ENCODE assay signal across 12 cellular contexts in the genomic region with DNA sequence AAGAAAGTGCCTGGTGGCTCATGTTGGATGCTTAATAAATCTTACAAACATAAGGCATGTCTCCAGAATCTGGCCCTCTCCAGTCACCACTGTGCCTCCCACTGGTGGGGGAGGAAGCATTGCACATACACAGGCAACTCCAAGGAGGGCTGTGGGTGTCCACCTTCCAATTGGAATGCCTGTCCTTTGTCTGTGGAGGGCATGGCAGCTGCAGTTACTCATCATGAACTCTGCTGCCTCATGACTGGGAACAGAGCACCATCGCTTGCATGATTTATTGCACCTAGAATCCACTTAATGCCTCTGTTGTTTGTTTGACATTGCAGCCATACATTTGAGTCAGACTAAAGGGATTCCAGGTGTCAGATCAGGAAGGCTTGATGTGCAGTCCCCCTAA.
A peak's percentile ranks its signal among the peaks of the same experiment; 100 is the strongest.
DNase-seq lines count a peak whose midpoint lies in the region; ATAC-seq, FAIRE-seq and TF ChIP-seq lines count a peak whose summit lies in the region.
"Had no signal": no experiment of that assay in that cellular context is flagged by ENCODE, and none has a peak within 500 bp of the region (broad histone marks: within the 10 kb centered on the region; RNA-seq: fewer than 3 reads in every experiment).

No MANE protein-coding gene starts in this region.

- H3K36me3 ChIP-seq in heart left ventricle (no peaks in the 10 kb centered on the region), HAP-1 (replicated peaks) (no peaks in the 10 kb centered on the region)
- H3K36me3 ChIP-seq: gastroesophageal sphincter, vagina had no signal

- ATAC-seq in heart left ventricle (peak in 1 of 4 donors; percentile 12), Right ventricle myocardium superior (ENCODE audit: poor library complexity) (no peak), foreskin keratinocyte (peak; percentile 90), GM18870 (IDR thresholded peaks at IDR 0.05; ENCODE audit: unreplicated experiment) (no peak)
- ATAC-seq: gastroesophageal sphincter had no signal

- no peak for FAIRE-seq in urothelium cell line (lab: Jason Lieb, UNC)

- TF ChIP-seq POLR2A in heart left ventricle (IDR thresholded peaks at IDR 0.05): no peak

- in situ Hi-C loops in HAP-1 (cut with MboI; ENCODE audit: low sequenced_read_pairs): no loop called here

- TF ChIP-seq CTCF in heart left ventricle (IDR thresholded peaks at IDR 0.05) (no peak), foreskin keratinocyte (conservative IDR thresholded peaks at IDR 0.05) (no peak)

- intact Hi-C loops in heart left ventricle (cut with DNase I) (loop anchor here in 5 of 10 donors (5.0 to 10.0 kb wide), 4 partner anchors 46 to 158 kb away; no protein-coding TSS in a partner anchor), Right ventricle myocardium superior (cut with DNase I) (no loop called here)

- no peaks in the 10 kb centered on the region for H3K27me3 ChIP-seq in heart left ventricle
- no peaks in the 10 kb centered on the region for H3K27me3 ChIP-seq in foreskin keratinocyte
- no peaks in the 10 kb centered on the region for H3K27me3 ChIP-seq in HAP-1 (ENCODE audit: low read depth)
- H3K27me3 ChIP-seq: gastroesophageal sphincter, vagina had no signal

- H3K27ac ChIP-seq in heart left ventricle (peak overlapping the region in 10 of 12 donors; percentile 2 to 90 (median 72)), foreskin keratinocyte (no peak overlapping the region)
- H3K27ac ChIP-seq: gastroesophageal sphincter, vagina had no signal

- WGBS in heart left ventricle, 4 donors: 67 to 100% (median 86%) methylated on average over 1 of the region's 1 CpG

- H3K9me3 ChIP-seq in heart left ventricle (no peaks in the 10 kb centered on the region), HAP-1 (no peaks in the 10 kb centered on the region; the same call in 1 of the 2 replicates)
- H3K9me3 ChIP-seq: gastroesophageal sphincter, vagina had no signal

- no peak overlapping the region for H3K4me3 ChIP-seq in heart left ventricle
- no peak overlapping the region for H3K4me3 ChIP-seq in HAP-1
- H3K4me3 ChIP-seq: gastroesophageal sphincter, vagina had no signal

- H3K4me1 ChIP-seq in heart left ventricle: peaks cover 0 to 51% (median 18%) of the 10 kb centered on the region in 12 donors
- H3K4me1 ChIP-seq in foreskin keratinocyte: peaks cover 9% of the 10 kb centered on the region
- no peaks in the 10 kb centered on the region for H3K4me1 ChIP-seq in HAP-1

- DNase-seq in heart left ventricle (no peak), Right ventricle myocardium superior (no peak), RKO (ENCODE audit: low spot score) (peak; percentile 42), foreskin keratinocyte (peak in 1 of 2 donors; percentile 86), urothelium cell line (ENCODE audit: low spot score) (peak; percentile 69), HAP-1 (ENCODE audit: low spot score in 2 of 2) (no peak)
- no peak for DNase-seq in activated naive CD4-positive, alpha-beta T cell treated with Interleukin-2 at 50 U/mL for 16 hours
- DNase-seq: activated naive CD8-positive, alpha-beta T cell treated with anti-CD3 and anti-CD28 coated beads, Interleukin-2, amount 10 ng/mL, durations not matched to agents 7 days and 5 days; NCI-H526 had no signal

Comparison
In these comparisons a context has a peak if more than half of its experiments do, and no peak if none do; other contexts are left out.
1. DNase-seq: peak in RKO (single experiment) and urothelium cell line (single experiment); none in heart left ventricle (0 of 5), Right ventricle myocardium superior (single experiment), activated naive CD4-positive, alpha-beta T cell treated with Interleukin-2 at 50 U/mL for 16 hours (single experiment) and HAP-1 (0 of 2).